In genomic region chr5:74954919-74955318, GRCh38 we compare ENCODE assay signal across 17 cellular contexts.
DNase-seq lines count a peak whose midpoint lies in the region; FAIRE-seq and TF ChIP-seq lines count a peak whose summit lies in the region.
"Had no signal": no experiment of that assay in that cellular context is flagged by ENCODE, and none has a peak within 500 bp of the region (broad histone marks: within the 10 kb centered on the region; RNA-seq: fewer than 3 reads in every experiment).

No MANE protein-coding gene starts in this region.

- peak; percentile 37 for DNase-seq in AG04450 (ENCODE audit: low read depth, low spot score)
- peak; percentile 62 for DNase-seq in NCI-H226
- peak; percentile 75 for DNase-seq in epithelial cell of esophagus (ENCODE audit: low read depth)
- DNase-seq in SKM-1 treated with dmso at 0.1 percent for 144 hours (lab: John Stamatoyannopoulos, UW; ENCODE audit: unreplicated experiment), result no peak
- no peak for DNase-seq in GM12891 (ENCODE audit: insufficient read length, low spot score)
- DNase-seq in NOMO-1 treated with dmso at 0.1 percent for 144 hours (lab: John Stamatoyannopoulos, UW; ENCODE audit: unreplicated experiment), result no peak
- no peak for DNase-seq in frontal cortex (ENCODE audit: low spot score in 2 of 2)
- DNase-seq: activated CD8-positive, alpha-beta memory T cell treated with anti-CD3 and anti-CD28 coated beads, Interleukin-2, amount 10 ng/mL, durations not matched to agents 7 days and 5 days; activated gamma-delta T cell; COR-L47; effector memory CD4-positive, alpha-beta T cell; head of caudate nucleus; NCI-H1930; NCI-H774 had no signal

- no peaks in the 10 kb centered on the region for H3K36me3 ChIP-seq in mesodermal cell (ENCODE audit: control insufficient read depth, insufficient read depth, low read length)
- H3K36me3 ChIP-seq: ascending aorta had no signal

- no peak for TF ChIP-seq POLR2A in GM12891 (IDR thresholded peaks at IDR 0.05; ENCODE audit: low read depth, low read length)

- whole genome bisulfite sequencing in mesodermal cell (ENCODE audit: insufficient coverage in 2 of 2), 2 experiments, result no CpG with 5 or more reads among the region's 3 CpGs

- peaks cover 17% of the 10 kb centered on the region for H3K4me1 ChIP-seq in mesodermal cell (ENCODE audit: control insufficient read depth, insufficient read depth, low read length, poor library complexity, severe bottlenecking)
- H3K4me1 ChIP-seq: ascending aorta had no signal

- H3K27me3 ChIP-seq in AG04450 (ENCODE audit: control insufficient read depth, insufficient read depth, low read length), result no peaks in the 10 kb centered on the region
- H3K27me3 ChIP-seq: ascending aorta had no signal

- FAIRE-seq in GM12891 (lab: Jason Lieb, UNC), result no peak
- FAIRE-seq in frontal cortex (lab: Jason Lieb, UNC), result no peak
- FAIRE-seq: GM18507 had no signal

- POLR2A ChIA-PET in AG04450 (lab: Yijun Ruan, JAX), result interaction anchor here (1.0 kb wide), 1 partner anchor 382 kb away, joined by 3 read pairs; the partner anchor contains the start of gene HMGCR

- peaks cover 2% of the 10 kb centered on the region; the same call in 1 of the 2 replicates for H3K9me3 ChIP-seq in AG04450 (ENCODE audit: control insufficient read depth, insufficient read depth, low read length)
- no peaks in the 10 kb centered on the region for H3K9me3 ChIP-seq in mesodermal cell (ENCODE audit: control insufficient read depth, low read length)
- H3K9me3 ChIP-seq: ascending aorta had no signal

- H3K27ac ChIP-seq in AG04450 (ENCODE audit: low read depth, low read length) (peak overlapping the region; percentile 81), mesodermal cell (ENCODE audit: low read depth, low read length, severe bottlenecking) (peak overlapping the region; percentile 32)
- H3K27ac ChIP-seq: ascending aorta had no signal

- TF ChIP-seq CTCF in AG04450 (IDR thresholded peaks at IDR 0.05; ENCODE audit: low read depth, low read length) (no peak), epithelial cell of esophagus (IDR thresholded peaks at IDR 0.05; ENCODE audit: insufficient read depth, low read depth, low read length, missing control alignments) (no peak)

- CTCF ChIA-PET in AG04450 (lab: Charles Lee), result interaction anchor here (1.7 to 5.2 kb wide), 2 partner anchors 13 to 95 kb away, joined by 3 to 19 read pairs; no protein-coding TSS in a partner anchor

- H3K4me3 ChIP-seq in AG04450 (ENCODE audit: low read depth, low read length) (no peak overlapping the region), epithelial cell of esophagus (ENCODE audit: low read length) (no peak overlapping the region), mesodermal cell (ENCODE audit: extremely low read depth, insufficient read depth, low read length, poor library complexity, severe bottlenecking) (no peak overlapping the region)
- H3K4me3 ChIP-seq: ascending aorta had no signal

TF ChIP-seq in GM12891, 5 proteins besides CTCF, POLR2A, EP300 and RAD21:
- TF ChIP-seq SPI1 (IDR thresholded peaks at IDR 0.05; ENCODE audit: low read depth, low read length), result no peak
- TF ChIP-seq POLR2AphosphoS5 (IDR thresholded peaks at IDR 0.05; ENCODE audit: low read depth, low read length), result no peak
- TF ChIP-seq POU2F2 (IDR thresholded peaks at IDR 0.05; ENCODE audit: low read depth, low read length), result no peak
- no peak for TF ChIP-seq PAX5 (IDR thresholded peaks at IDR 0.05; ENCODE audit: insufficient read depth, low read length, severe bottlenecking)
- no peak for TF ChIP-seq TAF1 (IDR thresholded peaks at IDR 0.05; ENCODE audit: low read depth, low read length)

Comparison
In these comparisons a context has a peak if more than half of its experiments do, and no peak if none do; other contexts are left out.
1. DNase-seq: peak in AG04450 (single experiment), NCI-H226 (single experiment) and epithelial cell of esophagus (single experiment); none in SKM-1 treated with dmso at 0.1 percent for 144 hours (single experiment), GM12891 (single experiment), NOMO-1 treated with dmso at 0.1 percent for 144 hours (single experiment) and frontal cortex (0 of 2).